In the genomic region with DNA sequence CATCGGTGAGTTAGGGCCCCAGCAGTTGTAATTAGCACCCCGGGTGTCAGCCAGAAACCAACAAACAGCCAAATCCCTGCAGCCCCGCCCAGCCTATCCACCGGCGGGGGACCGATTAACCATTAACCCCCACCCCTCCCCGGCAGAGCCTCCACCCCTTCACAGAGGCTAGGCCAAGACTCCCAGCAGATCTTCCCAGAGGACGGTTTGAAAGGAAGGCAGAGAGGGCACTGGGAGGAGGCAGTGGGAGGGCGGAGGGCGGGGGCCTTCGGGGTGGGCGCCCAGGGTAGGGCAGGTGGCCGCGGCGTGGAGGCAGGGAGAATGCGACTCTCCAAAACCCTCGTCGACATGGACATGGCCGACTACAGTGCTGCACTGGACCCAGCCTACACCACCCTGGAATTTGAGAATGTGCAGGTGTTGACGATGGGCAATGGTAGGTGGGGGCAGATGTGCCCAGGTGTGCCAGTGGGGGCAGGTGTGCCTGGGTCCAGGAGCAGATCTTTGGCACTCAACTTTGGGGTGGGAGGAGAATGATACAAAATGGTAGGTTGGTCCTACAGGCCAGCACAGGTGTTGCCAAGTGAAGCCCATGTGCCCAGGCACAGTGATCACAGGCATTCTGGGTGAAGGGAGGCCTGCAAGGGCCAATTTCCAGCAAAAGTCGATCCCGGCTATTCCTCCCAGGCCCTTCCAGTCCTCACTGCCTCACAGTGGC, we compare ENCODE assay signal across 1 cellular context.
TF ChIP-seq lines count a peak whose summit lies in the region.

No MANE protein-coding gene starts in this region.

TF ChIP-seq in K562, 482 proteins besides CTCF, POLR2A, EP300 and RAD21:
- TF ChIP-seq MAFF (IDR thresholded peaks at IDR 0.05; ENCODE audit: low read length) (no peak), SLC30A9 (CRISPR knock-in tag; IDR thresholded peaks at IDR 0.05) (no peak), KDM1A (IDR thresholded peaks at IDR 0.05) (0 out of 4 replicates have a peak, but pooled peaks of 1 of the 2 experiments have one; percentile 4), PTBP1 (IDR thresholded peaks at IDR 0.05; ENCODE audit: low read depth, low read length) (no peak), PTTG1 (tag; IDR thresholded peaks at IDR 0.05; ENCODE audit: low read depth) (no peak)
- TF ChIP-seq, protein P1, sequence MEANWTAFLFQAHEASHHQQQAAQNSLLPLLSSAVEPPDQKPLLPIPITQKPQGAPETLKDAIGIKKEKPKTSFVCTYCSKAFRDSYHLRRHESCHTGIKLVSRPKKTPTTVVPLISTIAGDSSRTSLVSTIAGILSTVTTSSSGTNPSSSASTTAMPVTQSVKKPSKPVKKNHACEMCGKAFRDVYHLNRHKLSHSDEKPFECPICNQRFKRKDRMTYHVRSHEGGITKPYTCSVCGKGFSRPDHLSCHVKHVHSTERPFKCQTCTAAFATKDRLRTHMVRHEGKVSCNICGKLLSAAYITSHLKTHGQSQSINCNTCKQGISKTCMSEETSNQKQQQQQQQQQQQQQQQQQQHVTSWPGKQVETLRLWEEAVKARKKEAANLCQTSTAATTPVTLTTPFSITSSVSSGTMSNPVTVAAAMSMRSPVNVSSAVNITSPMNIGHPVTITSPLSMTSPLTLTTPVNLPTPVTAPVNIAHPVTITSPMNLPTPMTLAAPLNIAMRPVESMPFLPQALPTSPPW (CRISPR knock-in tag; IDR thresholded peaks at IDR 0.05), result peak; percentile 48
TF ChIP-seq in K562: peak in this region for 2.
